Comparison of ENCODE assay signal across 18 cellular contexts in the genomic region with DNA sequence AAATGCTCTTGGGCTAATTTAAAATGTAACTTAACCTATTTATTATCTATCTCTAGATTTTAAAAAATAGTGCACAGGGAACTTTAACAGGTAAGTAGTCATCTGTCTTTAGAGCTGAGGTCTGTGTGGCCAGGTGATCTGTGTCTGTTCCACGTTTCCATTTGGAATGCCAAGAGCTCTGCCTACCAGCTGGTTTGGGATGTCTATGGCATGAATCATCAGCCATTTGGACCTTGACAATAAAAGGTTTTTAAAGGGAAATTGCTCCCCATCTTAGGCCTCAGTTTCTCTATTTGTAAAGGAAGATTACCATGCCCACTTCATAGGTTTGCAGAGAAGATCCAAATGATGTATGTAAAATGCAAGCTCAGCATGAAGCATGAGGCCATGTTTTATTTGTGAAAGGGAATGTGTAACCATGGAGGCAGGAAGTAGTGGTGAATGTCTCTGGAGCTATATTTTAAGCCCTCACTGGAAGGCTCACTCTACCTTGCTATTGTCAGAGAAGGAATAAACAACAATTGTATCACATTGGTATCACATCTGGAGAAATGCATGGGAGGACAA.
DNase-seq lines count a peak whose midpoint lies in the region; ATAC-seq, FAIRE-seq and TF ChIP-seq lines count a peak whose summit lies in the region.
"Had no signal": no experiment of that assay in that cellular context is flagged by ENCODE, and none has a peak within 500 bp of the region (broad histone marks: within the 10 kb centered on the region; RNA-seq: fewer than 3 reads in every experiment).

No MANE protein-coding gene starts in this region.

- H3K9me2 ChIP-seq in HCT116 (ENCODE audit: insufficient read depth), result no peaks in the 10 kb centered on the region

- peak overlapping the region; percentile 17; the same call in 1 of the 2 replicates for H3K4me2 ChIP-seq in HCT116 (ENCODE audit: low read length)
- H3K4me2 ChIP-seq in keratinocyte (ENCODE audit: control insufficient read depth, extremely low read depth, insufficient read depth, low read depth, low read length), result no peak overlapping the region
- H3K4me2 ChIP-seq: PC-9 had no signal

- DNase-seq in ACHN (peak; percentile 26), HCT116 (ENCODE audit: low read depth, low spot score) (no peak), WTC11 (ENCODE audit: low spot score) (no peak), keratinocyte (ENCODE audit: low read depth, low spot score) (peak; percentile 11), AG20443 (ENCODE audit: low spot score) (no peak), AML-193 (lab: John Stamatoyannopoulos, UW) (no peak)
- DNase-seq: CD4-positive, CD25-positive, alpha-beta regulatory T cell; GOT3; HFFc6; NCI-H1105; NCI-H1694; NCI-H774; PC-9 had no signal

- H3K4me3 Mint-ChIP-seq in WTC11, result no peak overlapping the region
- H3K4me3 Mint-ChIP-seq: B cell, HFFc6, IgD-negative memory B cell had no signal

- H3K9ac ChIP-seq in HCT116 (ENCODE audit: low read length) (no peak overlapping the region), keratinocyte (ENCODE audit: control insufficient read depth, extremely low read depth, insufficient read depth, low read length) (no peak overlapping the region)

- H4K20me1 ChIP-seq in HCT116 (ENCODE audit: insufficient read depth) (no peaks in the 10 kb centered on the region), keratinocyte (ENCODE audit: control insufficient read depth, extremely low read depth, insufficient read depth, low read length) (no peaks in the 10 kb centered on the region)

- dilution Hi-C loops in keratinocyte (cut with MboI; ENCODE audit: extremely low pct_ligation_motif_present, low sequenced_read_pairs), result no loop called here

- RAD21 ChIA-PET in HCT116 (lab: Charles Lee; ENCODE audit: low non-redundant PET in 1 of 2, low total read pairs in 2 of 2, uncharacterized antibody in 2 of 2, unreplicated experiment in 2 of 2), result no interaction called here

- H3K36me3 Mint-ChIP-seq in WTC11, result no peaks in the 10 kb centered on the region
- H3K36me3 Mint-ChIP-seq: CD4-positive, CD25-positive, alpha-beta regulatory T cell; IgD-negative memory B cell had no signal

- CTCF ChIA-PET in HCT116 (lab: Charles Lee), result no interaction called here
- CTCF ChIA-PET in WTC11 (lab: Charles Lee), result interaction anchor here (1.8 kb wide), 1 partner anchor 143 kb away, joined by 5 read pairs; no protein-coding TSS in a partner anchor

- peaks cover 48% of the 10 kb centered on the region for H3K4me1 Mint-ChIP-seq in WTC11
- H3K4me1 Mint-ChIP-seq: B cell; CD4-positive, CD25-positive, alpha-beta regulatory T cell; IgD-negative memory B cell had no signal

- ATAC-seq in HCT116 (peak; percentile 53; the same call in 1 of the 2 replicates), WTC11 (peak; percentile 33), GM21360 (IDR thresholded peaks at IDR 0.05; ENCODE audit: unreplicated experiment) (no peak)

- no peaks in the 10 kb centered on the region for H3K9me1 ChIP-seq in keratinocyte (ENCODE audit: control insufficient read depth, extremely low read depth, insufficient read depth, low read length)

- H3K9me3 ChIP-seq in HCT116 (ENCODE audit: control insufficient read depth in 1 of 2, insufficient read depth in 1 of 2, low read depth in 1 of 2, low read length in 2 of 2) (no peaks in the 10 kb centered on the region), keratinocyte (ENCODE audit: control insufficient read depth, low read depth, low read length) (no peaks in the 10 kb centered on the region)
- H3K9me3 ChIP-seq: SJSA1 had no signal

- no peak overlapping the region for H3K27ac ChIP-seq in HCT116 (ENCODE audit: low read depth, low read length)
- no peak overlapping the region for H3K27ac ChIP-seq in keratinocyte (ENCODE audit: control insufficient read depth, insufficient read depth, low read length)
- H3K27ac ChIP-seq: PC-9, SJSA1 had no signal

- POLR2A ChIA-PET in HCT116 (lab: Charles Lee) (no interaction called here), WTC11 (lab: Charles Lee) (interaction anchor here (0.6 kb wide), 1 partner anchor 10 kb away, joined by 3 read pairs; no protein-coding TSS in a partner anchor)

- no peak for FAIRE-seq in keratinocyte (lab: Jason Lieb, UNC)
- FAIRE-seq: G401.6 had no signal

- H3K36me3 ChIP-seq in HCT116 (ENCODE audit: control insufficient read depth in 1 of 2, insufficient read depth in 2 of 2, low read length in 2 of 2) (no peaks in the 10 kb centered on the region), keratinocyte (ENCODE audit: control insufficient read depth in 2 of 2, extremely low read depth in 1 of 2, insufficient read depth in 2 of 2, low read length in 2 of 2) (no peaks in the 10 kb centered on the region)
- H3K36me3 ChIP-seq: SJSA1 had no signal

- H3K4me3 ChIP-seq in HCT116 (replicated peaks in 1 of 2; ENCODE audit: low read depth in 1 of 2, low read length in 2 of 2) (no peak overlapping the region), keratinocyte (ENCODE audit: control insufficient read depth in 2 of 3, extremely low read depth in 1 of 3, insufficient read depth in 2 of 3, low read depth in 1 of 3, low read length in 3 of 3) (no peak overlapping the region)
- H3K4me3 ChIP-seq: PC-9, SJSA1 had no signal

- H3K27me3 ChIP-seq in HCT116 (ENCODE audit: insufficient read depth, low read length) (no peaks in the 10 kb centered on the region), keratinocyte (ENCODE audit: control insufficient read depth, extremely low read depth, insufficient read depth, low read length) (no peaks in the 10 kb centered on the region)
- H3K27me3 ChIP-seq: SJSA1 had no signal

- no peak overlapping the region; the same call in 1 of the 2 replicates for H3K27ac Mint-ChIP-seq in WTC11
- H3K27ac Mint-ChIP-seq: B cell; CD4-positive, CD25-positive, alpha-beta regulatory T cell; HFFc6; IgD-negative memory B cell had no signal

- in situ Hi-C loops in ACHN (cut with HindIII; ENCODE audit: low pct_ligation_motif_present, low pct_unique_long_range_greater_than_20kb, low sequenced_read_pairs), result no loop called here

- no peaks in the 10 kb centered on the region for H3K79me2 ChIP-seq in HCT116 (ENCODE audit: insufficient read depth, low read length)
- H3K79me2 ChIP-seq in keratinocyte (ENCODE audit: control insufficient read depth, insufficient read depth, low read length), result no peaks in the 10 kb centered on the region

- H3K9me3 Mint-ChIP-seq in WTC11, result peaks cover 3% of the 10 kb centered on the region; the same call in 1 of the 2 replicates

- BruUV-seq in HCT116 (replicated peaks; lab: Mats Ljungman, UMichigan), result no TSS peak

- H3K27me3 Mint-ChIP-seq in WTC11 (ENCODE audit: low read depth), result no peaks in the 10 kb centered on the region
- H3K27me3 Mint-ChIP-seq: B cell; CD4-positive, CD25-positive, alpha-beta regulatory T cell; IgD-negative memory B cell had no signal

- intact Hi-C loops in HCT116 (cut with micrococcal nuclease), result no loop called here

- TF ChIP-seq CTCF in HCT116 (IDR thresholded peaks at IDR 0.05 in 2 of 3, conservative IDR thresholded peaks at IDR 0.05 in 1 of 3; ENCODE audit: borderline replicate concordance in 1 of 3, insufficient read depth in 1 of 3, low read depth in 2 of 3, low read length in 2 of 3) (no peak), WTC11 (IDR thresholded peaks at IDR 0.05) (no peak), keratinocyte (optimal IDR thresholded peaks at IDR 0.05 in 1 of 3, IDR thresholded peaks at IDR 0.05 in 1 of 3, conservative IDR thresholded peaks at IDR 0.05 in 1 of 3; ENCODE audit: extremely low read depth in 1 of 3, insufficient read depth in 2 of 3, low read length in 3 of 3) (no peak)

- H2AFZ ChIP-seq in HCT116 (ENCODE audit: low read depth, low read length, poor library complexity, severe bottlenecking) (peak overlapping the region; percentile 4), keratinocyte (ENCODE audit: control insufficient read depth, low read length) (no peak overlapping the region)
- H2AFZ ChIP-seq: PC-9 had no signal

- no peak for TF ChIP-seq POLR2A in HCT116 (IDR thresholded peaks at IDR 0.05; ENCODE audit: borderline replicate concordance, extremely low read depth, insufficient read depth, insufficient read length)

- no peak for TF ChIP-seq RAD21 in HCT116 (IDR thresholded peaks at IDR 0.05; ENCODE audit: low read depth)

- H3K4me1 ChIP-seq in HCT116 (ENCODE audit: control insufficient read depth in 1 of 2, insufficient read depth in 2 of 2, low read length in 2 of 2) (peaks cover 3 to 11% of the 10 kb centered on the region in 2 experiments; a peak in 3 of 4 replicates), keratinocyte (ENCODE audit: control insufficient read depth, extremely low read depth, insufficient read depth, low read length) (no peaks in the 10 kb centered on the region)
- H3K4me1 ChIP-seq: SJSA1 had no signal

TF ChIP-seq in HCT116, 20 proteins besides CTCF, POLR2A, EP300 and RAD21:
- TF ChIP-seq, protein P1, sequence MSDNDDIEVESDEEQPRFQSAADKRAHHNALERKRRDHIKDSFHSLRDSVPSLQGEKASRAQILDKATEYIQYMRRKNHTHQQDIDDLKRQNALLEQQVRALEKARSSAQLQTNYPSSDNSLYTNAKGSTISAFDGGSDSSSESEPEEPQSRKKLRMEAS (IDR thresholded peaks at IDR 0.05), result no peak
- TF ChIP-seq FOSL1 (IDR thresholded peaks at IDR 0.05; ENCODE audit: low read depth), result peak; percentile 47
- peak; percentile 17; the same call in 1 of the 2 replicates for TF ChIP-seq SP1 (IDR thresholded peaks at IDR 0.05; ENCODE audit: low read depth)
- peak; percentile 23; the same call in 1 of the 2 replicates for TF ChIP-seq CBX3 (IDR thresholded peaks at IDR 0.05; ENCODE audit: low read depth)
- no peak for TF ChIP-seq ZNF274 (IDR thresholded peaks at IDR 0.05; ENCODE audit: low read depth, low read length)
- peak; percentile 56 for TF ChIP-seq JUND (IDR thresholded peaks at IDR 0.05)
TF ChIP-seq in HCT116: peak in this region for 4.

TF ChIP-seq in WTC11, 78 proteins besides CTCF, POLR2A, EP300 and RAD21:
- no peak for TF ChIP-seq USF2 (CRISPR knock-in tag; IDR thresholded peaks at IDR 0.05)
- TF ChIP-seq ZNF416 (CRISPR knock-in tag; IDR thresholded peaks at IDR 0.05), result no peak
- TF ChIP-seq MYBL2 (CRISPR knock-in tag; IDR thresholded peaks at IDR 0.05), result no peak
- no peak for TF ChIP-seq SP1 (CRISPR knock-in tag; conservative IDR thresholded peaks at IDR 0.05)
- TF ChIP-seq OVOL2 (CRISPR knock-in tag; IDR thresholded peaks at IDR 0.05; ENCODE audit: borderline replicate concordance), result no peak
TF ChIP-seq in WTC11: peak in this region for 0.

Comparison
In these comparisons a context has a peak if more than half of its experiments do, and no peak if none do; other contexts are left out.
1. DNase-seq: peak in ACHN (single experiment) and keratinocyte (single experiment); none in HCT116 (single experiment), WTC11 (single experiment), AG20443 (single experiment) and AML-193 (0 of 2).